Comparison of ENCODE assay signal across 2 cellular contexts in genomic region chr17:50649042-50649908, GRCh38.
TF ChIP-seq lines count a peak whose summit lies in the region.

No MANE protein-coding gene starts in this region.

TF ChIP-seq in HepG2, 621 proteins besides CTCF, POLR2A, EP300 and RAD21:
- peak; percentile 84 for TF ChIP-seq PCBP2 (optimal IDR thresholded peaks at IDR 0.05; ENCODE audit: low read depth, low read length, poor library complexity, severe bottlenecking)
- TF ChIP-seq NFYC (CRISPR knock-in tag; IDR thresholded peaks at IDR 0.05), result peak; percentile 20; the same call in 1 of the 2 replicates
- TF ChIP-seq ZBTB3 (CRISPR knock-in tag; IDR thresholded peaks at IDR 0.05; ENCODE audit: borderline replicate concordance, low read depth), result no peak
- TF ChIP-seq USF2 (IDR thresholded peaks at IDR 0.05; ENCODE audit: low read depth, low read length), result no peak
- TF ChIP-seq USF2 (CRISPR knock-in tag; IDR thresholded peaks at IDR 0.05; ENCODE audit: borderline replicate concordance), result peak; percentile 64; the same call in 1 of the 2 replicates
- no peak for TF ChIP-seq ZNF547 (CRISPR knock-in tag; IDR thresholded peaks at IDR 0.05)
- TF ChIP-seq STAG1 (CRISPR knock-in tag; IDR thresholded peaks at IDR 0.05), result no peak
- TF ChIP-seq ZNF674 (CRISPR knock-in tag; IDR thresholded peaks at IDR 0.05; ENCODE audit: low read depth), result no peak
- no peak for TF ChIP-seq KLF11 (CRISPR knock-in tag; IDR thresholded peaks at IDR 0.05)
- no peak for TF ChIP-seq MNT (IDR thresholded peaks at IDR 0.05)
- 0 out of 2 replicates have a peak, but pooled peaks have one; percentile 17 for TF ChIP-seq CREM (IDR thresholded peaks at IDR 0.05)
- TF ChIP-seq CREM (CRISPR knock-in tag; IDR thresholded peaks at IDR 0.05), result no peak
- no peak for TF ChIP-seq CBX1 (IDR thresholded peaks at IDR 0.05; ENCODE audit: low read depth)
- no peak for TF ChIP-seq ZNF776 (CRISPR knock-in tag; IDR thresholded peaks at IDR 0.05)
- TF ChIP-seq NFYB (CRISPR knock-in tag; IDR thresholded peaks at IDR 0.05), result 0 out of 2 replicates have a peak, but pooled peaks have one; percentile 23
- TF ChIP-seq CBX5 (CRISPR knock-in tag; IDR thresholded peaks at IDR 0.05; ENCODE audit: borderline replicate concordance), result no peak
- TF ChIP-seq GRHL1 (CRISPR knock-in tag; conservative IDR thresholded peaks at IDR 0.05), result no peak
- no peak for TF ChIP-seq FOXC1 (CRISPR knock-in tag; IDR thresholded peaks at IDR 0.05; ENCODE audit: borderline replicate concordance)
- no peak for TF ChIP-seq CC2D1A (CRISPR knock-in tag; IDR thresholded peaks at IDR 0.05)
- TF ChIP-seq SRF (IDR thresholded peaks at IDR 0.05; ENCODE audit: low read depth, low read length), result peak; percentile 98
- TF ChIP-seq ZNF770 (CRISPR knock-in tag; IDR thresholded peaks at IDR 0.05), result no peak
- no peak for TF ChIP-seq MEF2D (CRISPR knock-in tag; IDR thresholded peaks at IDR 0.05)
- peak; percentile 78 for TF ChIP-seq HNRNPK (IDR thresholded peaks at IDR 0.05; ENCODE audit: low read depth, low read length, poor library complexity, severe bottlenecking)
- no peak for TF ChIP-seq DDIT3 (CRISPR knock-in tag; IDR thresholded peaks at IDR 0.05)
- TF ChIP-seq RCOR2 (CRISPR knock-in tag; IDR thresholded peaks at IDR 0.05), result no peak

TF ChIP-seq in K562, 482 proteins besides CTCF, POLR2A, EP300 and RAD21:
- TF ChIP-seq ZNF12 (CRISPR knock-in tag; IDR thresholded peaks at IDR 0.05), result no peak
- TF ChIP-seq RFX7 (CRISPR knock-in tag; IDR thresholded peaks at IDR 0.05), result no peak
- no peak for TF ChIP-seq ZNF431 (CRISPR knock-in tag; IDR thresholded peaks at IDR 0.05)
- TF ChIP-seq ZNF780A (CRISPR knock-in tag; IDR thresholded peaks at IDR 0.05), result no peak
- no peak for TF ChIP-seq BDP1 (IDR thresholded peaks at IDR 0.05; ENCODE audit: insufficient read depth, insufficient read length)
- TF ChIP-seq ZNF263 (CRISPR knock-in tag; IDR thresholded peaks at IDR 0.05; ENCODE audit: borderline replicate concordance), result no peak
- peak; percentile 93 for TF ChIP-seq ZNF512 (tag; IDR thresholded peaks at IDR 0.05)
- no peak for TF ChIP-seq BRF2 (IDR thresholded peaks at IDR 0.05; ENCODE audit: borderline replicate concordance, insufficient read depth, insufficient read length)
- no peak for TF ChIP-seq ZHX1 (conservative IDR thresholded peaks at IDR 0.05; ENCODE audit: low read length)
- peak; percentile 92 to 99 for TF ChIP-seq SRF (CRISPR knock-in tag; IDR thresholded peaks at IDR 0.05)
- TF ChIP-seq RNF2 (IDR thresholded peaks at IDR 0.05), result no peak
- TF ChIP-seq CREB1 (IDR thresholded peaks at IDR 0.05), result peak; percentile 57; the same call in 1 of the 2 replicates
- no peak for TF ChIP-seq CREB1 (CRISPR knock-in tag; IDR thresholded peaks at IDR 0.05)
- 0 out of 2 replicates have a peak, but pooled peaks have one; percentile 18 for TF ChIP-seq DPF2 (IDR thresholded peaks at IDR 0.05)
- peak; percentile 75 for TF ChIP-seq CREM (IDR thresholded peaks at IDR 0.05; ENCODE audit: low read depth)
- no peak for TF ChIP-seq ZNF134 (CRISPR knock-in tag; conservative IDR thresholded peaks at IDR 0.05)
- TF ChIP-seq SOX6 (IDR thresholded peaks at IDR 0.05), result no peak
- TF ChIP-seq ATF1 (CRISPR knock-in tag; IDR thresholded peaks at IDR 0.05), result no peak
- TF ChIP-seq ATF1 (tag; IDR thresholded peaks at IDR 0.05), result 0 out of 2 replicates have a peak, but pooled peaks have one; percentile 53
- TF ChIP-seq SUPT5H (IDR thresholded peaks at IDR 0.05), result no peak
- TF ChIP-seq NFIX (CRISPR knock-in tag; IDR thresholded peaks at IDR 0.05; ENCODE audit: low read depth), result no peak
- TF ChIP-seq GTF2F1 (IDR thresholded peaks at IDR 0.05; ENCODE audit: low read depth, low read length), result no peak
- no peak for TF ChIP-seq ELF1 (tag; IDR thresholded peaks at IDR 0.05)
- TF ChIP-seq HEY1 (CRISPR knock-in tag; IDR thresholded peaks at IDR 0.05; ENCODE audit: borderline replicate concordance), result no peak
- TF ChIP-seq NR4A1 (CRISPR knock-in tag; IDR thresholded peaks at IDR 0.05), result no peak
- TF ChIP-seq NR4A1 (tag; IDR thresholded peaks at IDR 0.05), result no peak
- no peak for TF ChIP-seq CREBBP (IDR thresholded peaks at IDR 0.05; ENCODE audit: low read depth, low read length)
- TF ChIP-seq ZNF24 (IDR thresholded peaks at IDR 0.05), result no peak
- TF ChIP-seq HSF4 (CRISPR knock-in tag; IDR thresholded peaks at IDR 0.05; ENCODE audit: borderline replicate concordance), result no peak
- TF ChIP-seq ASH1L (IDR thresholded peaks at IDR 0.05; ENCODE audit: borderline replicate concordance, low read depth, partially characterized antibody), result no peak
- TF ChIP-seq STAT5B (CRISPR knock-in tag; IDR thresholded peaks at IDR 0.05), result no peak
- no peak for TF ChIP-seq ZNF609 (CRISPR knock-in tag; IDR thresholded peaks at IDR 0.05; ENCODE audit: borderline replicate concordance)
- peak; percentile 22 for TF ChIP-seq RBM25 (IDR thresholded peaks at IDR 0.05; ENCODE audit: low read depth, low read length, severe bottlenecking)
- TF ChIP-seq ILF3 (IDR thresholded peaks at IDR 0.05; ENCODE audit: borderline replicate concordance), result no peak
- 0 out of 2 replicates have a peak, but pooled peaks have one; percentile 16 for TF ChIP-seq EHMT2 (IDR thresholded peaks at IDR 0.05)
- peak; percentile 19 for TF ChIP-seq NFYB (IDR thresholded peaks at IDR 0.05; ENCODE audit: extremely low read depth, insufficient read length)
- peak; percentile 23 for TF ChIP-seq FOS (IDR thresholded peaks at IDR 0.05; ENCODE audit: extremely low read depth, insufficient read length)
- TF ChIP-seq ADNP (tag; IDR thresholded peaks at IDR 0.05), result no peak
- TF ChIP-seq MLLT1 (IDR thresholded peaks at IDR 0.05), result 0 out of 4 replicates have a peak, but pooled peaks of 1 of the 2 experiments have one; percentile 29
- no peak for TF ChIP-seq HMG20A (CRISPR knock-in tag; conservative IDR thresholded peaks at IDR 0.05)
- TF ChIP-seq GABPA (tag; conservative IDR thresholded peaks at IDR 0.05; ENCODE audit: low read depth), result no peak
- TF ChIP-seq POLR2AphosphoS5 (IDR thresholded peaks at IDR 0.05; ENCODE audit: control insufficient read depth, insufficient read depth, low read depth, low read length), result no peak
- no peak for TF ChIP-seq ZBTB33 (CRISPR knock-in tag; IDR thresholded peaks at IDR 0.05)
- TF ChIP-seq ZFP36 (IDR thresholded peaks at IDR 0.05; ENCODE audit: low read depth, low read length, partially characterized antibody), result peak; percentile 91
- TF ChIP-seq LARP7 (IDR thresholded peaks at IDR 0.05), result 0 out of 2 replicates have a peak, but pooled peaks have one; percentile 50
- no peak for TF ChIP-seq TRIM24 (IDR thresholded peaks at IDR 0.05)
- TF ChIP-seq ZNF212 (CRISPR knock-in tag; IDR thresholded peaks at IDR 0.05), result no peak
- no peak for TF ChIP-seq ESRRB (CRISPR knock-in tag; IDR thresholded peaks at IDR 0.05; ENCODE audit: borderline replicate concordance)
